In genomic region chr15:49877871-49878511, GRCh38 we compare ENCODE assay signal across 13 cellular contexts.
DNase-seq lines count a peak whose midpoint lies in the region; ATAC-seq and TF ChIP-seq lines count a peak whose summit lies in the region.
"Had no signal": no experiment of that assay in that cellular context is flagged by ENCODE, and none has a peak within 500 bp of the region (broad histone marks: within the 10 kb centered on the region; RNA-seq: fewer than 3 reads in every experiment).

No MANE protein-coding gene starts in this region.

- TF ChIP-seq POLR2A in esophagus squamous epithelium (IDR thresholded peaks at IDR 0.05) = no peak
- no peak for TF ChIP-seq POLR2A in stomach (IDR thresholded peaks at IDR 0.05)

- no peak for TF ChIP-seq CTCF in esophagus squamous epithelium (IDR thresholded peaks at IDR 0.05)
- TF ChIP-seq CTCF in stomach (IDR thresholded peaks at IDR 0.05) = no peak

- no peak overlapping the region for H3K23ac ChIP-seq in mesenchymal stem cell (ENCODE audit: low read length in 2 of 2)

- intact Hi-C loops in esophagus squamous epithelium (cut with DNase I) (no loop called here), stomach (cut with DNase I; ENCODE audit: low total_unique reads) (no loop called here)

- H3K4me1 ChIP-seq in esophagus squamous epithelium = peaks cover 0 to 36% (median 23%) of the 10 kb centered on the region in 3 donors
- H3K4me1 ChIP-seq in mesenchymal stem cell (ENCODE audit: control insufficient read depth, insufficient read depth, low read depth, low read length) = no peaks in the 10 kb centered on the region
- peaks cover 0 to 17% (median 10%) of the 10 kb centered on the region in 4 donors for H3K4me1 ChIP-seq in stomach

- no peak overlapping the region for H2AFZ ChIP-seq in mesenchymal stem cell (ENCODE audit: low read depth, low read length)

- no peak overlapping the region for H3K4ac ChIP-seq in mesenchymal stem cell (ENCODE audit: low read depth in 1 of 2, low read length in 2 of 2)

- H2BK5ac ChIP-seq in mesenchymal stem cell (ENCODE audit: low read depth, low read length, poor library complexity, severe bottlenecking) = no peak overlapping the region

- no peaks in the 10 kb centered on the region for H3K9me3 ChIP-seq in esophagus squamous epithelium
- H3K9me3 ChIP-seq in mesenchymal stem cell (ENCODE audit: control insufficient read depth, low read length) = no peaks in the 10 kb centered on the region
- H3K9me3 ChIP-seq in stomach = no peaks in the 10 kb centered on the region

- H4K91ac ChIP-seq in mesenchymal stem cell (ENCODE audit: low read length) = no peak overlapping the region

- H3K14ac ChIP-seq in mesenchymal stem cell (ENCODE audit: low read length in 2 of 2) = no peak overlapping the region

- POLR2A ChIA-PET in activated CD8-positive, alpha-beta T cell treated with anti-CD3 and anti-CD28 coated beads, Interleukin-2, amount 10 ng/mL, durations not matched to agents 7 days and 5 days (lab: Charles Lee) = no interaction called here

- H3K9ac ChIP-seq in mesenchymal stem cell (ENCODE audit: low read length) = peak overlapping the region; percentile 86

- no peak overlapping the region for H4K8ac ChIP-seq in mesenchymal stem cell (ENCODE audit: low read length)

- peak overlapping the region; percentile 59 to 89 (median 78) for H3K27ac ChIP-seq in esophagus squamous epithelium
- no peak overlapping the region for H3K27ac ChIP-seq in mesenchymal stem cell (ENCODE audit: low read length, poor library complexity, severe bottlenecking)
- peak overlapping the region in 4 of 5 donors; percentile 67 to 88 (median 78) for H3K27ac ChIP-seq in stomach

- no peaks in the 10 kb centered on the region for H3K4me1 Mint-ChIP-seq in activated CD8-positive, alpha-beta T cell treated with anti-CD3 and anti-CD28 coated beads, Interleukin-2, amount 10 ng/mL, durations not matched to agents 7 days and 5 days (ENCODE audit: low read depth)

- H3K4me3 Mint-ChIP-seq in activated CD8-positive, alpha-beta T cell treated with anti-CD3 and anti-CD28 coated beads, Interleukin-2, amount 10 ng/mL, durations not matched to agents 7 days and 5 days = no peak overlapping the region
- H3K4me3 Mint-ChIP-seq: CD4-positive, alpha-beta memory T cell had no signal

- no peaks in the 10 kb centered on the region for H3K79me1 ChIP-seq in mesenchymal stem cell (replicated peaks; ENCODE audit: low read length, poor library complexity, severe bottlenecking)

- no peak overlapping the region for H3K4me2 ChIP-seq in mesenchymal stem cell (ENCODE audit: low read length, poor library complexity, severe bottlenecking)

- CTCF ChIA-PET in activated CD8-positive, alpha-beta T cell treated with anti-CD3 and anti-CD28 coated beads, Interleukin-2, amount 10 ng/mL, durations not matched to agents 7 days and 5 days (lab: Charles Lee) = no interaction called here

- no peak overlapping the region for H3K18ac ChIP-seq in mesenchymal stem cell (ENCODE audit: low read depth in 1 of 2, low read length in 2 of 2)

- no peaks in the 10 kb centered on the region for H3K9me3 Mint-ChIP-seq in activated CD8-positive, alpha-beta T cell treated with anti-CD3 and anti-CD28 coated beads, Interleukin-2, amount 10 ng/mL, durations not matched to agents 7 days and 5 days (ENCODE audit: insufficient read depth)
- H3K9me3 Mint-ChIP-seq: CD4-positive, alpha-beta memory T cell had no signal

- H3K36me3 Mint-ChIP-seq in activated CD8-positive, alpha-beta T cell treated with anti-CD3 and anti-CD28 coated beads, Interleukin-2, amount 10 ng/mL, durations not matched to agents 7 days and 5 days (ENCODE audit: low read depth) = peaks cover 27% of the 10 kb centered on the region
- H3K36me3 Mint-ChIP-seq: CD4-positive, alpha-beta memory T cell had no signal

- H3K36me3 ChIP-seq in esophagus squamous epithelium = no peaks in the 10 kb centered on the region
- no peaks in the 10 kb centered on the region for H3K36me3 ChIP-seq in mesenchymal stem cell (ENCODE audit: control insufficient read depth in 1 of 2, insufficient read depth in 2 of 2, low read depth in 1 of 2, low read length in 2 of 2)
- no peaks in the 10 kb centered on the region for H3K36me3 ChIP-seq in stomach

- TF ChIP-seq EP300 in stomach (IDR thresholded peaks at IDR 0.05) = no peak

- H3K27me3 ChIP-seq in esophagus squamous epithelium (no peaks in the 10 kb centered on the region), mesenchymal stem cell (ENCODE audit: control insufficient read depth in 1 of 2, insufficient read depth in 1 of 2, low read length in 2 of 2) (no peaks in the 10 kb centered on the region), stomach (no peaks in the 10 kb centered on the region)

- no peak overlapping the region for H2BK12ac ChIP-seq in mesenchymal stem cell (ENCODE audit: low read length in 2 of 2)

- DNase-seq in GM03348 (ENCODE audit: low spot score) = peak; percentile 67
- DNase-seq in esophagus squamous epithelium (lab: John Stamatoyannopoulos, UW) = no peak
- no peak for DNase-seq in mesenchymal stem cell
- DNase-seq in stomach = no peak
- no peak for DNase-seq in activated CD8-positive, alpha-beta T cell treated with anti-CD3 and anti-CD28 coated beads, Interleukin-2, amount 10 ng/mL, durations not matched to agents 7 days and 5 days
- DNase-seq in dermis blood vessel endothelial cell = no peak
- DNase-seq in NCI-H446 treated with DMSO at 0.1 percent for 48 hours (lab: John Stamatoyannopoulos, UW) = no peak
- DNase-seq in putamen (ENCODE audit: low spot score) = no peak
- DNase-seq: activated naive CD4-positive, alpha-beta T cell treated with anti-CD3 and anti-CD28 coated beads, Interleukin-2, amount 50 U/mL, for 16 hours; CD4-positive, alpha-beta memory T cell; GF-D8; NCI-H2227 treated with DMSO at 0.1 percent for 48 hours; T-helper 9 cell had no signal

- 58 to 64% methylated on average over 5 of the region's 5 CpGs for WGBS in esophagus squamous epithelium, 2 donors
- 87% methylated on average over 2 of the region's 5 CpGs for WGBS in mesenchymal stem cell
- 57 to 78% (median 68%) methylated on average over 5 of the region's 5 CpGs for WGBS in stomach, 5 donors

- H3K27me3 Mint-ChIP-seq in activated CD8-positive, alpha-beta T cell treated with anti-CD3 and anti-CD28 coated beads, Interleukin-2, amount 10 ng/mL, durations not matched to agents 7 days and 5 days (ENCODE audit: low read depth) = no peaks in the 10 kb centered on the region
- H3K27me3 Mint-ChIP-seq: CD4-positive, alpha-beta memory T cell had no signal

- H3K27ac Mint-ChIP-seq in activated CD8-positive, alpha-beta T cell treated with anti-CD3 and anti-CD28 coated beads, Interleukin-2, amount 10 ng/mL, durations not matched to agents 7 days and 5 days = no peak overlapping the region

- H2BK15ac ChIP-seq in mesenchymal stem cell (ENCODE audit: low read depth, poor library complexity, severe bottlenecking) = no peak overlapping the region

- no peak overlapping the region for H2BK120ac ChIP-seq in mesenchymal stem cell (ENCODE audit: low read depth, low read length)

- H2AK5ac ChIP-seq in mesenchymal stem cell (ENCODE audit: low read length, severe bottlenecking) = no peak overlapping the region

- no peak for ATAC-seq in activated CD8-positive, alpha-beta T cell treated with anti-CD3 and anti-CD28 coated beads, Interleukin-2, amount 10 ng/mL, durations not matched to agents 7 days and 5 days

- H3K4me3 ChIP-seq in esophagus squamous epithelium (no peak overlapping the region), mesenchymal stem cell (ENCODE audit: insufficient read depth in 1 of 2, low read depth in 1 of 2, low read length in 2 of 2) (no peak overlapping the region), stomach (no peak overlapping the region)
